Comparison of ENCODE assay signal across 10 cellular contexts in the genomic region with DNA sequence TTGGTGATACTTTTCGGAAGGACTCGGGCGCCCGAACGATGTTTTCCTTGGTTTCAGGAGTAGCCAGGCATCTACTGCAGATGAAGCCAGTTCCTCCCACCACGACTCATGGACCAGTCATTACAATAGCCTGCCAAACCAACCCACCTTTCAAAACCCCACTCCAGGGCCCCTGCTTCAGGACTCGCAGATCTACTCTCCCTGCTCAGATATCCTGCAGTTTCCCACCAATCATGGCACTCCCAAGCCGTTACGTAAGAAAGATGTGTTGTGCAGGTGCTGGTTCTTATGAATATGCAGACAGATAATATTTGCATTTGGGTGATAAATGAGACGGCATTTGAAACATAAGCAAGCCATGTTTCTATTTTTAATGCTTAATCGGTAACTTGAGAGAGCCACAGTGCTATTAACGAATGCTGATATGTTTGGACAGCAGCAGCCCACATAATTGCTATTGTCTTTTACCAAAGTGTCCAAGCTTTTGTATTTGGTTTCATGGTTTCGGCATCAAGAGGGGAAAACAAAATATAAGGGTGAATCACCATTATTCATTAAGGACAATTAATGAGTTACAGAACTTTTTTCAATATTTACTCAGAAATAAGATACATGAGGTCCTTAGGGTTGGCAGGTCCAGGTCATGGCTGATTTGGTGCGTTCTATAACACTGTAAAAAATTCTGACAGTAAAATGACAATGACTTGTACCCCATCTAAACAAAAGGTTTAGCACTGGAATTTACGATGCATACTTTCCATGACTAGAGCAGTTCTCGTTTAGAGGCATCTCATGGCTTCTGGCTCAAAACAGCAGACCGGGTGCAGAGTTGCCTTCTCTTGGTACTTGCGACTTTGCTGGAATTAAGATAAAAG. TPM values are rescaled to one million over a fixed set of nuclear protein-coding genes. Genes with fewer than 3 reads are reported as not detected.
DNase-seq lines count a peak whose midpoint lies in the region; ATAC-seq and TF ChIP-seq lines count a peak whose summit lies in the region.
"Had no signal": no experiment of that assay in that cellular context is flagged by ENCODE, and none has a peak within 500 bp of the region (broad histone marks: within the 10 kb centered on the region; RNA-seq: fewer than 3 reads in every experiment).

No MANE protein-coding gene starts in this region.

- TF ChIP-seq CTCF in SK-N-SH (IDR thresholded peaks at IDR 0.05) (no peak), GM10248 (IDR thresholded peaks at IDR 0.05; ENCODE audit: control extremely low read depth, extremely low read depth, low read depth, missing control alignments) (no peak)

- no peaks in the 10 kb centered on the region for H3K36me3 ChIP-seq in SK-N-SH (replicated peaks in 1 of 2; ENCODE audit: control insufficient read depth in 1 of 2, insufficient read depth in 2 of 2, low read length in 1 of 2)
- H3K36me3 ChIP-seq in stomach smooth muscle (ENCODE audit: control insufficient read depth in 2 of 2, insufficient read depth in 2 of 2, low read length in 2 of 2): no peaks in the 10 kb centered on the region

- CTCF ChIA-PET in SK-N-SH (lab: Yijun Ruan, JAX): interaction anchor here (0.8 to 36.2 kb wide), 6 partner anchors 7 to 351 kb away, joined by 3 to 946 read pairs (median 10); partner anchors contain the start of gene CYS1
- CTCF ChIA-PET in GM10248 (lab: Yijun Ruan, JAX): interaction anchor here (0.9 to 21.6 kb wide), 8 partner anchors 5 to 351 kb away, joined by 3 to 390 read pairs (median 10); partner anchors contain the start of gene CYS1

- DNase-seq in SK-N-SH (no peak), NCI-H526 (lab: John Stamatoyannopoulos, UW) (peak; percentile 94 to 97), foreskin melanocyte (no peak), globus pallidus (ENCODE audit: low spot score) (no peak), GM10248 (ENCODE audit: extremely low spot score) (no peak)
- DNase-seq: ACHN, NCI-H2107 had no signal

- H3K4me2 ChIP-seq in SK-N-SH: 0 out of 2 replicates have a peak overlapping the region, but pooled peaks have one; percentile 32

- H3K27ac ChIP-seq in SK-N-SH (ENCODE audit: low read depth in 2 of 2, low read length in 1 of 2) (no peak overlapping the region), stomach smooth muscle (ENCODE audit: low read length) (peak overlapping the region; percentile 55)

- no peak for TF ChIP-seq EP300 in SK-N-SH (IDR thresholded peaks at IDR 0.05; ENCODE audit: borderline replicate concordance in 1 of 2, low read depth in 1 of 2, low read length in 1 of 2)

- H3K9me2 ChIP-seq in SK-N-SH: no peaks in the 10 kb centered on the region

- 80% methylated on average over 18 of the region's 18 CpGs for WGBS in SK-N-SH (ENCODE audit: low lambda C conversion rate)

- no peak for TF ChIP-seq RAD21 in SK-N-SH (IDR thresholded peaks at IDR 0.05; ENCODE audit: low read length)

- no peak overlapping the region for H2AFZ ChIP-seq in SK-N-SH (ENCODE audit: low read depth)

- H3K9ac ChIP-seq in SK-N-SH (no peak overlapping the region), stomach smooth muscle (ENCODE audit: low read length in 2 of 2) (peak overlapping the region in 1 of 2 donors; percentile 2)

- no peaks in the 10 kb centered on the region for H3K9me3 ChIP-seq in SK-N-SH
- H3K9me3 ChIP-seq in stomach smooth muscle (ENCODE audit: control insufficient read depth in 2 of 2, low read length in 2 of 2): no peaks in the 10 kb centered on the region

- H3K27me3 ChIP-seq in SK-N-SH (ENCODE audit: insufficient read depth) (peaks cover 29% of the 10 kb centered on the region), stomach smooth muscle (ENCODE audit: control insufficient read depth in 1 of 2, insufficient read depth in 2 of 2, low read length in 2 of 2) (no peaks in the 10 kb centered on the region)

- peaks cover 10% of the 10 kb centered on the region for H3F3A ChIP-seq in SK-N-SH (replicated peaks; ENCODE audit: insufficient read depth)

- H3K4me1 ChIP-seq in SK-N-SH (ENCODE audit: control insufficient read depth in 1 of 2, insufficient read depth in 2 of 2, low read depth in 1 of 2, low read length in 1 of 2): no peaks in the 10 kb centered on the region; a peak in 1 of 4 replicates
- peaks cover 36% of the 10 kb centered on the region for H3K4me1 ChIP-seq in stomach smooth muscle (ENCODE audit: control insufficient read depth, insufficient read depth, low read length)

- POLR2A ChIA-PET in SK-N-SH (lab: Yijun Ruan, JAX) (no interaction called here), GM10248 (lab: Yijun Ruan, JAX) (no interaction called here)

- no peaks in the 10 kb centered on the region for H3K79me2 ChIP-seq in SK-N-SH (ENCODE audit: insufficient read depth)

- ATAC-seq in SK-N-SH treated with all-trans-retinoic acid at 6 μM for 48 hours (no peak), HG02678 (IDR thresholded peaks at IDR 0.05; ENCODE audit: unreplicated experiment) (peak; percentile 33)

- no peaks in the 10 kb centered on the region for H4K20me1 ChIP-seq in SK-N-SH (ENCODE audit: insufficient read depth)

- no peak overlapping the region for H3K4me3 ChIP-seq in SK-N-SH (ENCODE audit: low read depth in 2 of 2, low read length in 1 of 2)
- H3K4me3 ChIP-seq in stomach smooth muscle (ENCODE audit: low read length in 2 of 2): peak overlapping the region; percentile 35 to 36

TF ChIP-seq in SK-N-SH, 30 proteins besides CTCF, POLR2A, EP300 and RAD21 (continues in another document):
- no peak for TF ChIP-seq TAF1 (IDR thresholded peaks at IDR 0.05; ENCODE audit: borderline replicate concordance, low read depth, low read length)
- TF ChIP-seq, protein P1, sequence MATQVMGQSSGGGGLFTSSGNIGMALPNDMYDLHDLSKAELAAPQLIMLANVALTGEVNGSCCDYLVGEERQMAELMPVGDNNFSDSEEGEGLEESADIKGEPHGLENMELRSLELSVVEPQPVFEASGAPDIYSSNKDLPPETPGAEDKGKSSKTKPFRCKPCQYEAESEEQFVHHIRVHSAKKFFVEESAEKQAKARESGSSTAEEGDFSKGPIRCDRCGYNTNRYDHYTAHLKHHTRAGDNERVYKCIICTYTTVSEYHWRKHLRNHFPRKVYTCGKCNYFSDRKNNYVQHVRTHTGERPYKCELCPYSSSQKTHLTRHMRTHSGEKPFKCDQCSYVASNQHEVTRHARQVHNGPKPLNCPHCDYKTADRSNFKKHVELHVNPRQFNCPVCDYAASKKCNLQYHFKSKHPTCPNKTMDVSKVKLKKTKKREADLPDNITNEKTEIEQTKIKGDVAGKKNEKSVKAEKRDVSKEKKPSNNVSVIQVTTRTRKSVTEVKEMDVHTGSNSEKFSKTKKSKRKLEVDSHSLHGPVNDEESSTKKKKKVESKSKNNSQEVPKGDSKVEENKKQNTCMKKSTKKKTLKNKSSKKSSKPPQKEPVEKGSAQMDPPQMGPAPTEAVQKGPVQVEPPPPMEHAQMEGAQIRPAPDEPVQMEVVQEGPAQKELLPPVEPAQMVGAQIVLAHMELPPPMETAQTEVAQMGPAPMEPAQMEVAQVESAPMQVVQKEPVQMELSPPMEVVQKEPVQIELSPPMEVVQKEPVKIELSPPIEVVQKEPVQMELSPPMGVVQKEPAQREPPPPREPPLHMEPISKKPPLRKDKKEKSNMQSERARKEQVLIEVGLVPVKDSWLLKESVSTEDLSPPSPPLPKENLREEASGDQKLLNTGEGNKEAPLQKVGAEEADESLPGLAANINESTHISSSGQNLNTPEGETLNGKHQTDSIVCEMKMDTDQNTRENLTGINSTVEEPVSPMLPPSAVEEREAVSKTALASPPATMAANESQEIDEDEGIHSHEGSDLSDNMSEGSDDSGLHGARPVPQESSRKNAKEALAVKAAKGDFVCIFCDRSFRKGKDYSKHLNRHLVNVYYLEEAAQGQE (IDR thresholded peaks at IDR 0.05; ENCODE audit: low read depth, low read length): 0 out of 2 replicates have a peak, but pooled peaks have one; percentile 15
- no peak for TF ChIP-seq CHD2 (IDR thresholded peaks at IDR 0.05; ENCODE audit: low read length, partially characterized antibody)

TF ChIP-seq in SK-N-SH treated with all-trans-retinoic acid at 6 μM for 48 hours, 23 proteins besides CTCF, POLR2A, EP300 and RAD21 (continues in another document):
- no peak for TF ChIP-seq ISL1 (CRISPR knock-in tag; IDR thresholded peaks at IDR 0.05)
- TF ChIP-seq ZFP30 (CRISPR knock-in tag; IDR thresholded peaks at IDR 0.05): no peak
- TF ChIP-seq, protein P2, sequence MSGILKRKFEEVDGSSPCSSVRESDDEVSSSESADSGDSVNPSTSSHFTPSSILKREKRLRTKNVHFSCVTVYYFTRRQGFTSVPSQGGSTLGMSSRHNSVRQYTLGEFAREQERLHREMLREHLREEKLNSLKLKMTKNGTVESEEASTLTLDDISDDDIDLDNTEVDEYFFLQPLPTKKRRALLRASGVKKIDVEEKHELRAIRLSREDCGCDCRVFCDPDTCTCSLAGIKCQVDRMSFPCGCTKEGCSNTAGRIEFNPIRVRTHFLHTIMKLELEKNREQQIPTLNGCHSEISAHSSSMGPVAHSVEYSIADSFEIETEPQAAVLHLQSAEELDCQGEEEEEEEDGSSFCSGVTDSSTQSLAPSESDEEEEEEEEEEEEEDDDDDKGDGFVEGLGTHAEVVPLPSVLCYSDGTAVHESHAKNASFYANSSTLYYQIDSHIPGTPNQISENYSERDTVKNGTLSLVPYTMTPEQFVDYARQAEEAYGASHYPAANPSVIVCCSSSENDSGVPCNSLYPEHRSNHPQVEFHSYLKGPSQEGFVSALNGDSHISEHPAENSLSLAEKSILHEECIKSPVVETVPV (CRISPR knock-in tag; IDR thresholded peaks at IDR 0.05): no peak
- TF ChIP-seq ZFP3 (CRISPR knock-in tag; IDR thresholded peaks at IDR 0.05): no peak
- TF ChIP-seq ARNTL (CRISPR knock-in tag; IDR thresholded peaks at IDR 0.05; ENCODE audit: borderline replicate concordance, low read depth): no peak
- TF ChIP-seq, protein P3, sequence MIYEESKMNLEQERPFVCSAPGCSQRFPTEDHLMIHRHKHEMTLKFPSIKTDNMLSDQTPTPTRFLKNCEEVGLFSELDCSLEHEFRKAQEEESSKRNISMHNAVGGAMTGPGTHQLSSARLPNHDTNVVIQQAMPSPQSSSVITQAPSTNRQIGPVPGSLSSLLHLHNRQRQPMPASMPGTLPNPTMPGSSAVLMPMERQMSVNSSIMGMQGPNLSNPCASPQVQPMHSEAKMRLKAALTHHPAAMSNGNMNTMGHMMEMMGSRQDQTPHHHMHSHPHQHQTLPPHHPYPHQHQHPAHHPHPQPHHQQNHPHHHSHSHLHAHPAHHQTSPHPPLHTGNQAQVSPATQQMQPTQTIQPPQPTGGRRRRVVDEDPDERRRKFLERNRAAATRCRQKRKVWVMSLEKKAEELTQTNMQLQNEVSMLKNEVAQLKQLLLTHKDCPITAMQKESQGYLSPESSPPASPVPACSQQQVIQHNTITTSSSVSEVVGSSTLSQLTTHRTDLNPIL (CRISPR knock-in tag; IDR thresholded peaks at IDR 0.05; ENCODE audit: low read depth): no peak

RNA-seq across cellular contexts. Expression of gene CYS1, which starts 3.7 kb away (rescaled TPM):
- 0.62 and 1.2 TPM in 2 replicates for polyA plus RNA-seq in SK-N-SH (2012; rRNA removed)
- 0.58 and 1.1 TPM in 2 replicates for polyA plus RNA-seq in SK-N-SH (2012; cell fraction: cytosol; rRNA removed)
- 0.65 and 0.79 TPM in 2 replicates for polyA plus RNA-seq in SK-N-SH (2012; cell fraction: nucleus; rRNA removed)

RNA-seq across cellular contexts. Expression of gene RRM2, which starts 38.6 kb away (rescaled TPM):
- polyA plus RNA-seq in SK-N-SH (2012; rRNA removed): 23.6 and 38.9 TPM in 2 replicates
- polyA plus RNA-seq in SK-N-SH (2012; cell fraction: cytosol; rRNA removed): 32.2 and 37.7 TPM in 2 replicates
- polyA plus RNA-seq in SK-N-SH (2012; cell fraction: nucleus; rRNA removed): 53.0 and 97.8 TPM in 2 replicates

RNA-seq across cellular contexts. Expression of gene KLF11, which starts 40.6 kb away (rescaled TPM):
- polyA plus RNA-seq in SK-N-SH (2012; rRNA removed): 9.5 TPM in 2 replicates
- polyA plus RNA-seq in SK-N-SH (2012; cell fraction: cytosol; rRNA removed): 8.3 and 8.8 TPM in 2 replicates
- polyA plus RNA-seq in SK-N-SH (2012; cell fraction: nucleus; rRNA removed): 9.5 and 11.9 TPM in 2 replicates

Comparison
In these comparisons a context has a peak if more than half of its experiments do, and no peak if none do; other contexts are left out.
1. DNase-seq: peak in NCI-H526 (2 of 2); none in SK-N-SH (single experiment), foreskin melanocyte (single experiment), globus pallidus (single experiment) and GM10248 (single experiment).
2. H3K4me3 ChIP-seq: peak in stomach smooth muscle (2 of 2); none in SK-N-SH (0 of 2).